Comparison of ENCODE assay signal across 18 cellular contexts in genomic region chr4:48432017-48432416, GRCh38. TPM values are rescaled to one million over a fixed set of nuclear protein-coding genes. Genes with fewer than 3 reads are reported as not detected.
A peak's percentile ranks its signal among the peaks of the same experiment; 100 is the strongest.
DNase-seq lines count a peak whose midpoint lies in the region; ATAC-seq and TF ChIP-seq lines count a peak whose summit lies in the region.
"Had no signal": no experiment of that assay in that cellular context is flagged by ENCODE, and none has a peak within 500 bp of the region (broad histone marks: within the 10 kb centered on the region; RNA-seq: fewer than 3 reads in every experiment).

No MANE protein-coding gene starts in this region.

- no peak for TF ChIP-seq RAD21 in liver (IDR thresholded peaks at IDR 0.05)

- in situ Hi-C loops in KBM-7 (cut with MboI; ENCODE audit: low pct_unique_long_range_greater_than_20kb, low sequenced_read_pairs): no loop called here

- H3K27ac ChIP-seq in liver (ENCODE audit: low read depth in 1 of 2, low read length in 2 of 2) (no peak overlapping the region), upper lobe of right lung (no peak overlapping the region), heart right ventricle (no peak overlapping the region)

- H3K4me1 Mint-ChIP-seq in natural killer cell: peaks cover 11 to 14% of the 10 kb centered on the region in 2 donors
- H3K4me1 Mint-ChIP-seq in natural killer cell treated with Interleukin-12 subunit alpha and Interleukin-12 subunit beta and Interleukin-15 and Interleukin-18, amount 100 ng/mL, for 72 hours (ENCODE audit: low read depth in 2 of 2): peaks cover 14 to 16% of the 10 kb centered on the region in 2 donors
- H3K4me1 Mint-ChIP-seq in activated T-helper 1 cell treated with anti-CD3 and anti-CD28 coated beads, Interleukin-12 subunit alpha, Interleukin-12 subunit beta, Interleukin-2, Interleukin-4 antibody, amounts not matched to agents 30 ng/mL and 10 ng/mL and 1 ng/mL, durations not matched to agents 14 hours and 24 hours and 36 hours (ENCODE audit: low read depth): peaks cover 49% of the 10 kb centered on the region

- H3K36me3 ChIP-seq in liver (ENCODE audit: control insufficient read depth in 4 of 4, insufficient read depth in 3 of 4, low read depth in 1 of 4, low read length in 3 of 4) (peaks cover 0 to 3% (median 0%) of the 10 kb centered on the region in 4 donors), upper lobe of right lung (peaks cover 4% of the 10 kb centered on the region), heart right ventricle (peaks cover 0 to 20% (median 0%) of the 10 kb centered on the region in 9 donors)

- H3K27me3 ChIP-seq in liver (ENCODE audit: control insufficient read depth in 4 of 4, insufficient read depth in 4 of 4, low read length in 3 of 4): no peaks in the 10 kb centered on the region
- H3K27me3 ChIP-seq in upper lobe of right lung: no peaks in the 10 kb centered on the region
- no peaks in the 10 kb centered on the region for H3K27me3 ChIP-seq in heart right ventricle

- no peaks in the 10 kb centered on the region for H3K36me3 Mint-ChIP-seq in natural killer cell
- H3K36me3 Mint-ChIP-seq in natural killer cell treated with Interleukin-12 subunit alpha and Interleukin-12 subunit beta and Interleukin-15 and Interleukin-18, amount 100 ng/mL, for 72 hours: no peaks in the 10 kb centered on the region
- H3K36me3 Mint-ChIP-seq in activated T-helper 1 cell treated with anti-CD3 and anti-CD28 coated beads, Interleukin-12 subunit alpha, Interleukin-12 subunit beta, Interleukin-2, Interleukin-4 antibody, amounts not matched to agents 30 ng/mL and 10 ng/mL and 1 ng/mL, durations not matched to agents 14 hours and 24 hours and 36 hours (ENCODE audit: low read depth): peaks cover 12% of the 10 kb centered on the region

- no peak overlapping the region for H3K4me3 ChIP-seq in liver (ENCODE audit: low read depth in 1 of 3, low read length in 3 of 3)
- H3K4me3 ChIP-seq in upper lobe of right lung: no peak overlapping the region
- no peak overlapping the region for H3K4me3 ChIP-seq in heart right ventricle

- H3K9ac ChIP-seq in liver (ENCODE audit: low read depth in 1 of 2, low read length in 2 of 2): no peak overlapping the region
- H3K9ac ChIP-seq: SK-N-SH had no signal

- H3K9me3 ChIP-seq in liver (ENCODE audit: control insufficient read depth in 4 of 4, low read length in 3 of 4) (no peaks in the 10 kb centered on the region), upper lobe of right lung (no peaks in the 10 kb centered on the region), heart right ventricle (no peaks in the 10 kb centered on the region)
- H3K9me3 ChIP-seq: SK-N-SH had no signal

- no peak for ATAC-seq in natural killer cell
- no peak for ATAC-seq in natural killer cell treated with Interleukin-12 subunit alpha and Interleukin-12 subunit beta and Interleukin-15 and Interleukin-18, amount 100 ng/mL, for 72 hours
- peak; percentile 21 for ATAC-seq in upper lobe of right lung
- no peak for ATAC-seq in heart right ventricle
- ATAC-seq: Panc1 had no signal

- no peak for DNase-seq in natural killer cell
- DNase-seq in natural killer cell treated with Interleukin-12 subunit alpha and Interleukin-12 subunit beta and Interleukin-15 and Interleukin-18, amount 100 ng/mL, for 72 hours (ENCODE audit: low spot score): no peak
- DNase-seq in activated T-helper 1 cell treated with anti-CD3 and anti-CD28 coated beads, Interleukin-12 subunit alpha, Interleukin-12 subunit beta, Interleukin-2, Interleukin-4 antibody, amounts not matched to agents 30 ng/mL and 10 ng/mL and 1 ng/mL, durations not matched to agents 14 hours and 24 hours and 36 hours (ENCODE audit: low spot score): no peak
- DNase-seq in upper lobe of right lung: no peak
- no peak for DNase-seq in cerebellar cortex (ENCODE audit: low spot score)
- no peak for DNase-seq in heart right ventricle
- DNase-seq in KBM-7: no peak
- DNase-seq: AML-193, HFFc6, MM.1S, NCI-H1417 treated with DMSO at 0.1 percent for 48 hours, NCI-H2081 treated with DMSO at 0.1 percent for 48 hours, NCI-H748 treated with DMSO at 0.1 percent for 48 hours, Right ventricle myocardium superior, SK-N-SH had no signal

- H3K4me3 Mint-ChIP-seq in natural killer cell: no peak overlapping the region
- H3K4me3 Mint-ChIP-seq in natural killer cell treated with Interleukin-12 subunit alpha and Interleukin-12 subunit beta and Interleukin-15 and Interleukin-18, amount 100 ng/mL, for 72 hours: no peak overlapping the region
- no peak overlapping the region for H3K4me3 Mint-ChIP-seq in activated T-helper 1 cell treated with anti-CD3 and anti-CD28 coated beads, Interleukin-12 subunit alpha, Interleukin-12 subunit beta, Interleukin-2, Interleukin-4 antibody, amounts not matched to agents 30 ng/mL and 10 ng/mL and 1 ng/mL, durations not matched to agents 14 hours and 24 hours and 36 hours
- H3K4me3 Mint-ChIP-seq: HFFc6 had no signal

- H3K9me3 Mint-ChIP-seq in natural killer cell: no peaks in the 10 kb centered on the region
- H3K9me3 Mint-ChIP-seq in natural killer cell treated with Interleukin-12 subunit alpha and Interleukin-12 subunit beta and Interleukin-15 and Interleukin-18, amount 100 ng/mL, for 72 hours: no peaks in the 10 kb centered on the region
- H3K9me3 Mint-ChIP-seq in activated T-helper 1 cell treated with anti-CD3 and anti-CD28 coated beads, Interleukin-12 subunit alpha, Interleukin-12 subunit beta, Interleukin-2, Interleukin-4 antibody, amounts not matched to agents 30 ng/mL and 10 ng/mL and 1 ng/mL, durations not matched to agents 14 hours and 24 hours and 36 hours: no peaks in the 10 kb centered on the region
- H3K9me3 Mint-ChIP-seq: HFFc6 had no signal

- TF ChIP-seq CTCF in natural killer cell (IDR thresholded peaks at IDR 0.05) (no peak), liver (IDR thresholded peaks at IDR 0.05; ENCODE audit: low read depth, low read length, missing input control) (no peak), upper lobe of right lung (IDR thresholded peaks at IDR 0.05) (no peak), heart right ventricle (IDR thresholded peaks at IDR 0.05) (no peak)

- H3K27me3 Mint-ChIP-seq in natural killer cell (ENCODE audit: low read depth in 2 of 2): no peaks in the 10 kb centered on the region
- no peaks in the 10 kb centered on the region for H3K27me3 Mint-ChIP-seq in natural killer cell treated with Interleukin-12 subunit alpha and Interleukin-12 subunit beta and Interleukin-15 and Interleukin-18, amount 100 ng/mL, for 72 hours
- H3K27me3 Mint-ChIP-seq in activated T-helper 1 cell treated with anti-CD3 and anti-CD28 coated beads, Interleukin-12 subunit alpha, Interleukin-12 subunit beta, Interleukin-2, Interleukin-4 antibody, amounts not matched to agents 30 ng/mL and 10 ng/mL and 1 ng/mL, durations not matched to agents 14 hours and 24 hours and 36 hours (ENCODE audit: insufficient read depth): no peaks in the 10 kb centered on the region

- intact Hi-C loops in natural killer cell (cut with micrococcal nuclease): no loop called here
- intact Hi-C loops in activated T-helper 1 cell treated with anti-CD3 and anti-CD28 coated beads, Interleukin-12 subunit alpha, Interleukin-12 subunit beta, Interleukin-2, Interleukin-4 antibody, amounts not matched to agents 30 ng/mL and 10 ng/mL and 1 ng/mL, durations not matched to agents 14 hours and 24 hours and 36 hours (cut with micrococcal nuclease): loop anchor here (5.0 kb wide), 1 partner anchor 65 kb away; no protein-coding TSS in a partner anchor
- intact Hi-C loops in upper lobe of right lung (cut with DNase I): no loop called here
- intact Hi-C loops in heart right ventricle (cut with DNase I): loop anchor here in 1 of 10 donors (10.0 kb wide), 1 partner anchor 103 kb away; no protein-coding TSS in a partner anchor

- 45% methylated on average over 4 of the region's 4 CpGs for WGBS in liver
- 72 to 80% methylated on average over 4 of the region's 4 CpGs for WGBS in heart right ventricle, 2 donors

- peak overlapping the region; percentile 0 to 35 for H3K27ac Mint-ChIP-seq in natural killer cell
- H3K27ac Mint-ChIP-seq in natural killer cell treated with Interleukin-12 subunit alpha and Interleukin-12 subunit beta and Interleukin-15 and Interleukin-18, amount 100 ng/mL, for 72 hours: no peak overlapping the region
- H3K27ac Mint-ChIP-seq in activated T-helper 1 cell treated with anti-CD3 and anti-CD28 coated beads, Interleukin-12 subunit alpha, Interleukin-12 subunit beta, Interleukin-2, Interleukin-4 antibody, amounts not matched to agents 30 ng/mL and 10 ng/mL and 1 ng/mL, durations not matched to agents 14 hours and 24 hours and 36 hours: peak overlapping the region; percentile 15
- H3K27ac Mint-ChIP-seq: HFFc6 had no signal

- H3K4me1 ChIP-seq in liver (ENCODE audit: control insufficient read depth in 4 of 4, insufficient read depth in 4 of 4, low read length in 3 of 4) (peaks cover 0 to 7% (median 2%) of the 10 kb centered on the region in 4 donors), upper lobe of right lung (no peaks in the 10 kb centered on the region), heart right ventricle (peaks cover 0 to 20% (median 0%) of the 10 kb centered on the region in 9 donors)

TF ChIP-seq in liver, 16 proteins besides CTCF, POLR2A, EP300 and RAD21:
- no peak for TF ChIP-seq RXRA (IDR thresholded peaks at IDR 0.05)
- TF ChIP-seq YY1 (IDR thresholded peaks at IDR 0.05): peak; percentile 32
- peak in 1 of 2 donors; percentile 27 for TF ChIP-seq HNF4A (conservative IDR thresholded peaks at IDR 0.05)

RNA-seq across cellular contexts. Expression of gene SLC10A4, which starts 51.1 kb away (rescaled TPM):
- total RNA-seq in natural killer cell: under 1 TPM in 1 of 3 donors, not detected in 2; 0.19 TPM
- total RNA-seq in natural killer cell treated with Interleukin-12 subunit alpha and Interleukin-12 subunit beta and Interleukin-15 and Interleukin-18, amount 100 ng/mL, for 72 hours: under 1 TPM in 1 of 2 donors, not detected in 1; 0.39 TPM
- 0.10 TPM in 1 of 2 replicates, not detected in the other for total RNA-seq in activated T-helper 1 cell treated with anti-CD3 and anti-CD28 coated beads, Interleukin-12 subunit alpha, Interleukin-12 subunit beta, Interleukin-2, Interleukin-4 antibody, amounts not matched to agents 30 ng/mL and 10 ng/mL and 1 ng/mL, durations not matched to agents 14 hours and 24 hours and 36 hours
- total RNA-seq in liver: 1 to 10 TPM in 1 of 2 donors, under 1 TPM in 1; 0.08 to 1.8 TPM
- polyA plus RNA-seq in liver: not detected
- 3.1 TPM for total RNA-seq in upper lobe of right lung
- total RNA-seq in heart right ventricle: under 1 TPM in 9 of 10 donors, not detected in 1; 0.15 to 0.61 (median 0.22) TPM
- polyA plus RNA-seq in heart right ventricle: under 1 TPM; 0.10 to 0.37 TPM
- total RNA-seq: HFFc6, Right ventricle myocardium superior had no signal

RNA-seq across cellular contexts. Expression of gene ZAR1, which starts 58.0 kb away (rescaled TPM):
- total RNA-seq in natural killer cell (not detected), liver (under 1 TPM in 1 of 2 donors, not detected in 1; 0.28 TPM), upper lobe of right lung (0.55 TPM), heart right ventricle (not detected)
- not detected for total RNA-seq in natural killer cell treated with Interleukin-12 subunit alpha and Interleukin-12 subunit beta and Interleukin-15 and Interleukin-18, amount 100 ng/mL, for 72 hours
- total RNA-seq in activated T-helper 1 cell treated with anti-CD3 and anti-CD28 coated beads, Interleukin-12 subunit alpha, Interleukin-12 subunit beta, Interleukin-2, Interleukin-4 antibody, amounts not matched to agents 30 ng/mL and 10 ng/mL and 1 ng/mL, durations not matched to agents 14 hours and 24 hours and 36 hours: not detected in 2 replicates
- polyA plus RNA-seq in liver (not detected), heart right ventricle (not detected)
- total RNA-seq: A673, HFFc6, Right ventricle myocardium superior had no signal
- polyA plus RNA-seq: SK-N-SH had no signal

Comparison
In these comparisons a context has a peak if more than half of its experiments do, and no peak if none do; other contexts are left out.
1. H3K27ac Mint-ChIP-seq: peak in natural killer cell (2 of 2) and activated T-helper 1 cell treated with anti-CD3 and anti-CD28 coated beads, Interleukin-12 subunit alpha, Interleukin-12 subunit beta, Interleukin-2, Interleukin-4 antibody, amounts not matched to agents 30 ng/mL and 10 ng/mL and 1 ng/mL, durations not matched to agents 14 hours and 24 hours and 36 hours (single experiment); none in natural killer cell treated with Interleukin-12 subunit alpha and Interleukin-12 subunit beta and Interleukin-15 and Interleukin-18, amount 100 ng/mL, for 72 hours (0 of 2).